ENCODE assay signal across 21 cellular contexts in genomic region chr11:12942157-12942556, GRCh38.
DNase-seq lines count a peak whose midpoint lies in the region; ATAC-seq, FAIRE-seq and TF ChIP-seq lines count a peak whose summit lies in the region.
"Had no signal": no experiment of that assay in that cellular context is flagged by ENCODE, and none has a peak within 500 bp of the region (broad histone marks: within the 10 kb centered on the region; RNA-seq: fewer than 3 reads in every experiment).

No MANE protein-coding gene starts in this region.

- no peaks in the 10 kb centered on the region for H3K9me1 ChIP-seq in K562 (ENCODE audit: control insufficient read depth, insufficient read depth, low read length)

- peak; percentile 30 for FAIRE-seq in GM12892 (lab: Jason Lieb, UNC)
- no peak for FAIRE-seq in K562 (lab: Jason Lieb, UNC)
- no peak for FAIRE-seq in GM12891 (lab: Jason Lieb, UNC)

- POLR2A ChIA-PET in K562 (lab: Yijun Ruan, JAX): interaction anchor here (0.5 kb wide), 1 partner anchor 243 kb away, joined by 5 read pairs; no protein-coding TSS in a partner anchor

- H3K4me2 ChIP-seq in K562 (ENCODE audit: insufficient read depth, low read length): no peak overlapping the region
- no peak overlapping the region for H3K4me2 ChIP-seq in neural progenitor cell

- in situ Hi-C loops in K562 (cut with MboI): no loop called here
- in situ Hi-C loops in gastrocnemius medialis (cut with MboI; ENCODE audit: low sequenced_read_pairs in 4 of 4): no loop called here

- no TSS peak for BruUV-seq in K562 (replicated peaks; lab: Mats Ljungman, UMichigan)

- intact Hi-C loops in K562 (cut with micrococcal nuclease) (no loop called here), breast epithelium (cut with DNase I; ENCODE audit: low total_unique reads) (no loop called here), gastrocnemius medialis (cut with DNase I; ENCODE audit: low total_unique reads) (no loop called here)

- WGBS in K562 (ENCODE audit: insufficient coverage, low coverage, missing lambda C conversion rate): 88% methylated on average over 11 of the region's 11 CpGs

- no peaks in the 10 kb centered on the region for H4K20me1 ChIP-seq in K562 (replicated peaks; ENCODE audit: control insufficient read depth, insufficient read depth, low read length)
- no peaks in the 10 kb centered on the region for H4K20me1 ChIP-seq in neural progenitor cell (ENCODE audit: low read depth)

- no peaks in the 10 kb centered on the region for H3K27me3 Mint-ChIP-seq in neural progenitor cell (ENCODE audit: insufficient read depth, low read depth)

- no peak overlapping the region for H3K4me3 Mint-ChIP-seq in neural progenitor cell
- H3K4me3 Mint-ChIP-seq: HFFc6 had no signal

- H2AFZ ChIP-seq in K562 (ENCODE audit: low read depth, low read length): no peak overlapping the region
- H2AFZ ChIP-seq in neural progenitor cell (replicated peaks): no peak overlapping the region

- H3K36me3 Mint-ChIP-seq in neural progenitor cell: peaks cover 38% of the 10 kb centered on the region

- H3K79me2 ChIP-seq in K562 (ENCODE audit: control insufficient read depth, insufficient read depth, low read length) (no peaks in the 10 kb centered on the region), neural progenitor cell (ENCODE audit: low read depth) (no peaks in the 10 kb centered on the region)

- no peak for TF ChIP-seq RAD21 in K562 (CRISPR knock-in tag; conservative IDR thresholded peaks at IDR 0.05 in 1 of 2, IDR thresholded peaks at IDR 0.05 in 1 of 2)

- H3K27ac ChIP-seq in K562 (ENCODE audit: extremely low read depth, low read depth, low read length) (no peak overlapping the region), neural progenitor cell (no peak overlapping the region), breast epithelium (no peak overlapping the region), gastrocnemius medialis (no peak overlapping the region)
- H3K27ac ChIP-seq: HL-60, Peyer's patch had no signal

- DNase-seq in GM12892 (ENCODE audit: insufficient read length): no peak
- DNase-seq in RPMI7951 (ENCODE audit: low read depth): peak; percentile 44
- peak in 1 of 4 experiments; percentile 20 for DNase-seq in K562 (ENCODE audit: extremely low read depth in 1 of 4, low spot score in 3 of 4)
- peak; percentile 22 for DNase-seq in neural progenitor cell (ENCODE audit: low spot score)
- DNase-seq in GM12891 (ENCODE audit: insufficient read length, low spot score): no peak
- no peak for DNase-seq in GM19240 (ENCODE audit: insufficient read length, low spot score)
- DNase-seq in breast epithelium (ENCODE audit: low spot score in 2 of 2): no peak
- DNase-seq in gastrocnemius medialis: no peak
- DNase-seq: AML-193, Caco-2, DMS53, GOT3, HFFc6, KG1, MM.1S, NCI-H1417, NCI-H2029, NCI-H2171 treated with DMSO at 0.1 percent for 48 hours, NCI-H510A treated with DMSO at 0.1 percent for 48 hours, Peyer's patch had no signal

- H3K9me3 Mint-ChIP-seq in neural progenitor cell: no peaks in the 10 kb centered on the region
- H3K9me3 Mint-ChIP-seq: HFFc6 had no signal

- H3K4me1 Mint-ChIP-seq in neural progenitor cell: peaks cover 3% of the 10 kb centered on the region

- TF ChIP-seq EP300 in K562 (IDR thresholded peaks at IDR 0.05; ENCODE audit: low read length): no peak

- H3K4me1 ChIP-seq in K562 (replicated peaks in 1 of 2; ENCODE audit: control insufficient read depth in 2 of 2, insufficient read depth in 2 of 2, low read length in 2 of 2): no peaks in the 10 kb centered on the region; a peak in 1 of 5 replicates
- H3K4me1 ChIP-seq in neural progenitor cell: no peaks in the 10 kb centered on the region
- no peaks in the 10 kb centered on the region for H3K4me1 ChIP-seq in breast epithelium
- H3K4me1 ChIP-seq in gastrocnemius medialis: no peaks in the 10 kb centered on the region
- H3K4me1 ChIP-seq: Caco-2, Peyer's patch had no signal

- CTCF ChIA-PET in K562 (lab: Yijun Ruan, JAX; ENCODE audit: low intra/inter-chr PET ratio): no interaction called here

- TF ChIP-seq POLR2A in GM12892 (IDR thresholded peaks at IDR 0.05; ENCODE audit: low read depth, low read length): no peak
- no peak for TF ChIP-seq POLR2A in K562 (conservative IDR thresholded peaks at IDR 0.05)
- TF ChIP-seq POLR2A in GM12891 (IDR thresholded peaks at IDR 0.05; ENCODE audit: low read depth, low read length): no peak
- no peak for TF ChIP-seq POLR2A in breast epithelium (IDR thresholded peaks at IDR 0.05)
- TF ChIP-seq POLR2A in gastrocnemius medialis (IDR thresholded peaks at IDR 0.05): no peak

- H3K4me3 ChIP-seq in K562: no peak overlapping the region
- H3K4me3 ChIP-seq in neural progenitor cell: no peak overlapping the region
- no peak overlapping the region for H3K4me3 ChIP-seq in breast epithelium
- H3K4me3 ChIP-seq in gastrocnemius medialis: no peak overlapping the region
- H3K4me3 ChIP-seq: Peyer's patch had no signal

- H3K27me3 ChIP-seq in K562 (ENCODE audit: control insufficient read depth in 2 of 2, insufficient read depth in 2 of 2, low read length in 2 of 2) (no peaks in the 10 kb centered on the region), neural progenitor cell (no peaks in the 10 kb centered on the region), breast epithelium (no peaks in the 10 kb centered on the region), gastrocnemius medialis (no peaks in the 10 kb centered on the region)
- H3K27me3 ChIP-seq: Peyer's patch had no signal

- H3F3A ChIP-seq in neural progenitor cell (ENCODE audit: low read depth): no peaks in the 10 kb centered on the region

- no peak overlapping the region for H3K9ac ChIP-seq in K562 (ENCODE audit: insufficient read depth in 1 of 2, low read depth in 2 of 2, low read length in 2 of 2)
- H3K9ac ChIP-seq in neural progenitor cell: no peak overlapping the region

- TF ChIP-seq CTCF in K562 (IDR thresholded peaks at IDR 0.05 in 2 of 3, conservative IDR thresholded peaks at IDR 0.05 in 1 of 3; ENCODE audit: insufficient read depth in 2 of 3, low read depth in 1 of 3, low read length in 3 of 3): 0 out of 6 replicates have a peak, but pooled peaks of 2 of the 3 experiments have one; percentile 9 to 30
- peak; percentile 34 for TF ChIP-seq CTCF in neural progenitor cell (IDR thresholded peaks at IDR 0.05)
- TF ChIP-seq CTCF in breast epithelium (IDR thresholded peaks at IDR 0.05): no peak
- no peak for TF ChIP-seq CTCF in gastrocnemius medialis (IDR thresholded peaks at IDR 0.05 in 4 of 5, conservative IDR thresholded peaks at IDR 0.05 in 1 of 5)

- peaks cover 28% of the 10 kb centered on the region for H3K36me3 ChIP-seq in K562 (ENCODE audit: control insufficient read depth, insufficient read depth, low read length)
- peaks cover under 1% of the 10 kb centered on the region for H3K36me3 ChIP-seq in neural progenitor cell
- no peaks in the 10 kb centered on the region for H3K36me3 ChIP-seq in breast epithelium
- peaks cover 0 to 53% of the 10 kb centered on the region in 2 donors for H3K36me3 ChIP-seq in gastrocnemius medialis

- H3K9me3 ChIP-seq in K562 (replicated peaks; ENCODE audit: control insufficient read depth, insufficient read depth, low read depth, low read length) (no peaks in the 10 kb centered on the region), neural progenitor cell (ENCODE audit: low read depth) (no peaks in the 10 kb centered on the region), breast epithelium (no peaks in the 10 kb centered on the region), gastrocnemius medialis (no peaks in the 10 kb centered on the region)
- H3K9me3 ChIP-seq: Caco-2, Peyer's patch had no signal

- ATAC-seq in K562 (no peak), gastrocnemius medialis (no peak)

- H3K27ac Mint-ChIP-seq in neural progenitor cell: no peak overlapping the region
- H3K27ac Mint-ChIP-seq: HFFc6 had no signal

TF ChIP-seq in K562, 482 proteins besides CTCF, POLR2A, EP300 and RAD21 (continues in another document):
- TF ChIP-seq KDM4B (IDR thresholded peaks at IDR 0.05; ENCODE audit: borderline replicate concordance in 2 of 2, low read depth in 1 of 2) (no peak), SP1 (CRISPR knock-in tag; IDR thresholded peaks at IDR 0.05) (no peak), SLC30A9 (CRISPR knock-in tag; IDR thresholded peaks at IDR 0.05) (no peak), ZSCAN32 (CRISPR knock-in tag; IDR thresholded peaks at IDR 0.05) (no peak), ZC3H8 (IDR thresholded peaks at IDR 0.05) (no peak), ZNF75A (CRISPR knock-in tag; IDR thresholded peaks at IDR 0.05) (no peak)
- TF ChIP-seq, protein P1, sequence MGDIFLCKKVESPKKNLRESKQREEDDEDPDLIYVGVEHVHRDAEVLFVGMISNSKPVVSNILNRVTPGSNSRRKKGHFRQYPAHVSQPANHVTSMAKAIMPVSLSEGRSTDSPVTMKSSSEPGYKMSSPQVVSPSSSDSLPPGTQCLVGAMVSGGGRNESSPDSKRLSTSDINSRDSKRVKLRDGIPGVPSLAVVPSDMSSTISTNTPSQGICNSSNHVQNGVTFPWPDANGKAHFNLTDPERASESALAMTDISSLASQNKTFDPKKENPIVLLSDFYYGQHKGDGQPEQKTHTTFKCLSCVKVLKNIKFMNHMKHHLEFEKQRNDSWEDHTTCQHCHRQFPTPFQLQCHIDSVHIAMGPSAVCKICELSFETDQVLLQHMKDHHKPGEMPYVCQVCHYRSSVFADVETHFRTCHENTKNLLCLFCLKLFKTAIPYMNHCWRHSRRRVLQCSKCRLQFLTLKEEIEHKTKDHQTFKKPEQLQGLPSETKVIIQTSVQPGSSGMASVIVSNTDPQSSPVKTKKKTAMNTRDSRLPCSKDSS (IDR thresholded peaks at IDR 0.05; ENCODE audit: low read depth, partially characterized antibody): no peak

TF ChIP-seq in GM12891, 5 proteins besides CTCF, POLR2A, EP300 and RAD21:
- TF ChIP-seq SPI1 (IDR thresholded peaks at IDR 0.05; ENCODE audit: low read depth, low read length) (no peak), POLR2AphosphoS5 (IDR thresholded peaks at IDR 0.05; ENCODE audit: low read depth, low read length) (no peak), POU2F2 (IDR thresholded peaks at IDR 0.05; ENCODE audit: low read depth, low read length) (no peak), PAX5 (IDR thresholded peaks at IDR 0.05; ENCODE audit: insufficient read depth, low read length, severe bottlenecking) (no peak), TAF1 (IDR thresholded peaks at IDR 0.05; ENCODE audit: low read depth, low read length) (no peak)

Comparison
In these comparisons a context has a peak if more than half of its experiments do, and no peak if none do; other contexts are left out.
1. DNase-seq: peak in RPMI7951 (single experiment) and neural progenitor cell (single experiment); none in GM12892 (single experiment), GM12891 (single experiment), GM19240 (single experiment), breast epithelium (0 of 2) and gastrocnemius medialis (0 of 2).
2. CTCF ChIP-seq: peak in K562 (2 of 3) and neural progenitor cell (single experiment); none in breast epithelium (0 of 3) and gastrocnemius medialis (0 of 5).